Comparison of ENCODE assay signal across 12 cellular contexts in genomic region chr21:33198346-33199135, GRCh38. TPM values are rescaled to one million over a fixed set of nuclear protein-coding genes. Genes with fewer than 3 reads are reported as not detected.
DNase-seq lines count a peak whose midpoint lies in the region; ATAC-seq and TF ChIP-seq lines count a peak whose summit lies in the region.
"Had no signal": no experiment of that assay in that cellular context is flagged by ENCODE, and none has a peak within 500 bp of the region (broad histone marks: within the 10 kb centered on the region; RNA-seq: fewer than 3 reads in every experiment).

No MANE protein-coding gene starts in this region.

- TF ChIP-seq POLR2A in gastrocnemius medialis (IDR thresholded peaks at IDR 0.05) = no peak

- H3K4me1 ChIP-seq in GM23248 (ENCODE audit: insufficient read depth) (peaks cover 6% of the 10 kb centered on the region), gastrocnemius medialis (peaks cover 28 to 39% of the 10 kb centered on the region in 2 donors)

- no peaks in the 10 kb centered on the region for H3K27me3 ChIP-seq in GM23248 (replicated peaks; ENCODE audit: insufficient read depth)
- no peaks in the 10 kb centered on the region for H3K27me3 ChIP-seq in gastrocnemius medialis
- H3K27me3 ChIP-seq in MG63 = no peaks in the 10 kb centered on the region

- H3K79me2 ChIP-seq in GM23248 (ENCODE audit: insufficient read depth) = no peaks in the 10 kb centered on the region

- WGBS in GM23248 (ENCODE audit: low coverage in 1 of 2, low lambda C conversion rate in 2 of 2, missing lambda C conversion rate in 2 of 2), 2 experiments = 17 to 18% methylated on average over 9 of the region's 9 CpGs

- H3K9me2 ChIP-seq in GM23248 (ENCODE audit: insufficient read depth) = no peaks in the 10 kb centered on the region

- in situ Hi-C loops in GM23248 (cut with MboI) = loop anchor here (10.0 kb wide), 2 partner anchors 166 to 204 kb away; no protein-coding TSS in a partner anchor
- in situ Hi-C loops in gastrocnemius medialis (cut with MboI; ENCODE audit: low sequenced_read_pairs in 4 of 4) = loop anchor here in 3 of 4 donors (5.0 to 10.0 kb wide), 4 partner anchors 166 to 364 kb away; no protein-coding TSS in a partner anchor

- H3K27ac ChIP-seq in GM23248 (no peak overlapping the region), gastrocnemius medialis (peak overlapping the region; percentile 45 to 78 (median 70))

- no peak overlapping the region for H3K9ac ChIP-seq in GM23248

- H4K20me1 ChIP-seq in GM23248 (ENCODE audit: insufficient read depth) = no peaks in the 10 kb centered on the region

- H3F3A ChIP-seq in GM23248 (ENCODE audit: insufficient read depth) = peaks cover 7% of the 10 kb centered on the region

- H3K4me3 ChIP-seq in GM23248 (no peak overlapping the region), gastrocnemius medialis (no peak overlapping the region), MG63 (no peak overlapping the region)
- H3K4me3 ChIP-seq: mucosa of descending colon had no signal

- H3K9me3 ChIP-seq in GM23248 (ENCODE audit: low read depth) (no peaks in the 10 kb centered on the region), gastrocnemius medialis (no peaks in the 10 kb centered on the region), MG63 (no peaks in the 10 kb centered on the region)
- H3K9me3 ChIP-seq: mucosa of descending colon had no signal

- TF ChIP-seq CTCF in gastrocnemius medialis (IDR thresholded peaks at IDR 0.05 in 4 of 5, conservative IDR thresholded peaks at IDR 0.05 in 1 of 5) = no peak

- intact Hi-C loops in Right ventricle myocardium superior (cut with DNase I) (loop anchor here (5.0 kb wide), 2 partner anchors 174 to 261 kb away; no protein-coding TSS in a partner anchor), gastrocnemius medialis (cut with DNase I; ENCODE audit: low total_unique reads) (loop anchor here (1.0 to 5.0 kb wide), 5 partner anchors 163 to 409 kb away; no protein-coding TSS in a partner anchor)

- H3K36me3 ChIP-seq in GM23248 (ENCODE audit: low read depth) = no peaks in the 10 kb centered on the region
- H3K36me3 ChIP-seq in gastrocnemius medialis = no peaks in the 10 kb centered on the region
- H3K36me3 ChIP-seq in MG63 = no peaks in the 10 kb centered on the region

- 0 out of 2 replicates have a peak overlapping the region, but pooled peaks have one; percentile 16 for H2AFZ ChIP-seq in GM23248

- H3K4me2 ChIP-seq in GM23248 (ENCODE audit: unreplicated experiment) = no peak overlapping the region

- DNase-seq in GM23248 (peak; percentile 67), SIG-M5 treated with dmso at 0.1 percent for 504 hours (lab: John Stamatoyannopoulos, UW; ENCODE audit: unreplicated experiment) (peak; percentile 98), Right ventricle myocardium superior (peak; percentile 75), gastrocnemius medialis (peak; percentile 64 to 76), MG63 (no peak), NCI-H526 treated with DMSO at 0.1 percent for 48 hours (lab: John Stamatoyannopoulos, UW) (no peak)
- no peak for DNase-seq in activated CD8-positive, alpha-beta memory T cell treated with anti-CD3 and anti-CD28 coated beads for 24 hours
- DNase-seq: activated gamma-delta T cell, DND-41, T-helper 17 cell had no signal

- ATAC-seq in Right ventricle myocardium superior (ENCODE audit: poor library complexity) (peak; percentile 78), gastrocnemius medialis (peak; percentile 74 to 83), HG03159 (IDR thresholded peaks at IDR 0.05; ENCODE audit: unreplicated experiment) (no peak)
- ATAC-seq: mucosa of descending colon had no signal

RNA-seq across cellular contexts. Expression of gene IFNAR2, which starts 31.2 kb away (rescaled TPM):
- 4.0 and 4.3 TPM in 2 replicates for total RNA-seq in GM23248 (2014; rRNA removed; shearing (Covaris generic))
- 19.1 and 21.8 TPM in 2 replicates for polyA plus RNA-seq in GM23248 (2016; fragmentation: Nextera tagmentation; extraction: Ambion mirVana)
- total RNA-seq in Right ventricle myocardium superior (8.7 TPM), gastrocnemius medialis (1 to 10 TPM; 3.4 to 8.0 (median 4.7) TPM)
- 2.6 and 5.8 TPM in 2 replicates for total RNA-seq in MG63 (2014; rRNA removed; shearing (Covaris generic); ENCODE audit: low replicate concordance)

Comparison
In these comparisons a context has a peak if more than half of its experiments do, and no peak if none do; other contexts are left out.
1. DNase-seq: peak in GM23248 (single experiment), SIG-M5 treated with dmso at 0.1 percent for 504 hours (single experiment), Right ventricle myocardium superior (single experiment) and gastrocnemius medialis (2 of 2); none in MG63 (single experiment), activated CD8-positive, alpha-beta memory T cell treated with anti-CD3 and anti-CD28 coated beads for 24 hours (single experiment) and NCI-H526 treated with DMSO at 0.1 percent for 48 hours (single experiment).